10 cellular contexts compared by ENCODE assay signal in genomic region chr5:444226-444625, GRCh38. TPM values are rescaled to one million over a fixed set of nuclear protein-coding genes. Genes with fewer than 3 reads are reported as not detected.
DNase-seq lines count a peak whose midpoint lies in the region; ATAC-seq and TF ChIP-seq lines count a peak whose summit lies in the region.
"Had no signal": no experiment of that assay in that cellular context is flagged by ENCODE, and none has a peak within 500 bp of the region (broad histone marks: within the 10 kb centered on the region; RNA-seq: fewer than 3 reads in every experiment).

No MANE protein-coding gene starts in this region.

- DNase-seq in AG04450 (ENCODE audit: low read depth, low spot score), result no peak
- DNase-seq in HL-60 (ENCODE audit: low read depth in 1 of 2, low spot score in 1 of 2), result no peak
- DNase-seq in MCF 10A (ENCODE audit: unreplicated experiment), result no peak
- no peak for DNase-seq in naive thymus-derived CD4-positive, alpha-beta T cell
- no peak for DNase-seq in NK-92 (lab: John Stamatoyannopoulos, UW; ENCODE audit: unreplicated experiment)
- DNase-seq in left lobe of liver (ENCODE audit: low spot score), result no peak
- no peak for DNase-seq in DMS79 (lab: John Stamatoyannopoulos, UW)
- DNase-seq in NCI-H2171 treated with DMSO at 0.1 percent for 48 hours (lab: John Stamatoyannopoulos, UW), result no peak
- DNase-seq: activated CD4-positive, alpha-beta T cell treated with anti-CD3 and anti-CD28 coated beads, Interleukin-2, amount 50 U/mL, for 4 hours; thyroid gland had no signal

- peaks cover 33% of the 10 kb centered on the region for H3K36me3 Mint-ChIP-seq in MCF 10A (ENCODE audit: insufficient read depth, unreplicated experiment)
- H3K36me3 Mint-ChIP-seq in naive thymus-derived CD4-positive, alpha-beta T cell, result peaks cover 15 to 33% (median 22%) of the 10 kb centered on the region in 5 donors

- H3K27ac ChIP-seq in AG04450 (ENCODE audit: low read depth, low read length), result no peak overlapping the region
- peak overlapping the region; percentile 95 for H3K27ac ChIP-seq in HL-60 (replicated peaks)
- H3K27ac ChIP-seq in naive thymus-derived CD4-positive, alpha-beta T cell (ENCODE audit: low read depth, low read length), result peak overlapping the region; percentile 87
- H3K27ac ChIP-seq: thyroid gland had no signal

- CTCF ChIA-PET in AG04450 (lab: Charles Lee) (interaction anchor here (1.0 to 5.1 kb wide), 2 partner anchors 123 to 128 kb away, joined by 4 to 38 read pairs; partner anchors contain the start of gene AHRR), MCF 10A (lab: Yijun Ruan, JAX) (interaction anchor here (0.9 to 1.0 kb wide), 2 partner anchors 13 to 32 kb away, joined by 3 read pairs; no protein-coding TSS in a partner anchor)
- CTCF ChIA-PET in naive thymus-derived CD4-positive, alpha-beta T cell (lab: Charles Lee), result interaction anchor here (1.4 kb wide), 1 partner anchor 11 kb away, joined by 6 read pairs; no protein-coding TSS in a partner anchor

- peaks cover 0 to 35% (median 15%) of the 10 kb centered on the region in 3 experiments for H3K36me3 ChIP-seq in naive thymus-derived CD4-positive, alpha-beta T cell (ENCODE audit: control insufficient read depth in 2 of 3, insufficient read depth in 3 of 3, low read length in 3 of 3)

- peaks cover 12 to 18% of the 10 kb centered on the region in 2 donors for H3K4me1 ChIP-seq in naive thymus-derived CD4-positive, alpha-beta T cell (ENCODE audit: control insufficient read depth in 2 of 2, insufficient read depth in 2 of 2, low read length in 2 of 2)

- POLR2A ChIA-PET in AG04450 (lab: Yijun Ruan, JAX) (no interaction called here), MCF 10A (lab: Yijun Ruan, JAX) (interaction anchor here (0.6 to 1.1 kb wide), 7 partner anchors 14 to 226 kb away, joined by 3 to 4 read pairs (median 3); partner anchors contain the start of genes PDCD6 and SDHA)
- POLR2A ChIA-PET in naive thymus-derived CD4-positive, alpha-beta T cell (lab: Charles Lee), result interaction anchor here (2.5 kb wide), 1 partner anchor 19 kb away, joined by 9 read pairs; no protein-coding TSS in a partner anchor

- H3K9me3 ChIP-seq in AG04450 (ENCODE audit: control insufficient read depth, insufficient read depth, low read length), result peaks cover 7% of the 10 kb centered on the region
- H3K9me3 ChIP-seq in naive thymus-derived CD4-positive, alpha-beta T cell (ENCODE audit: control insufficient read depth in 2 of 3, low read length in 3 of 3), result no peaks in the 10 kb centered on the region
- H3K9me3 ChIP-seq: thyroid gland had no signal

- TF ChIP-seq CTCF in AG04450 (IDR thresholded peaks at IDR 0.05; ENCODE audit: low read depth, low read length) (no peak), HL-60 (IDR thresholded peaks at IDR 0.05; ENCODE audit: insufficient read depth, low read length) (no peak), MCF 10A (IDR thresholded peaks at IDR 0.05; ENCODE audit: unreplicated experiment) (no peak)

- no peak for ATAC-seq in naive thymus-derived CD4-positive, alpha-beta T cell
- ATAC-seq in left lobe of liver, result no peak

- H3K9me3 Mint-ChIP-seq in MCF 10A (ENCODE audit: unreplicated experiment), result no peaks in the 10 kb centered on the region
- no peaks in the 10 kb centered on the region for H3K9me3 Mint-ChIP-seq in naive thymus-derived CD4-positive, alpha-beta T cell

- H3K4me3 Mint-ChIP-seq in MCF 10A (ENCODE audit: unreplicated experiment), result peak overlapping the region; percentile 91
- peak overlapping the region; percentile 86 to 98 (median 96) for H3K4me3 Mint-ChIP-seq in naive thymus-derived CD4-positive, alpha-beta T cell

- intact Hi-C loops in MCF 10A (cut with micrococcal nuclease), result loop anchor here (10.0 kb wide), 1 partner anchor 461 kb away; no protein-coding TSS in a partner anchor
- intact Hi-C loops in naive thymus-derived CD4-positive, alpha-beta T cell (cut with micrococcal nuclease), result loop anchor here (5.0 kb wide), 2 partner anchors 172 to 227 kb away; partner anchors contain the start of genes PDCD6 (in 2 of the 2), CCDC127 (in 1 of the 2) and SDHA (in 1 of the 2)

- no TSS peak for BruUV-seq in MCF 10A (replicated peaks; lab: Mats Ljungman, UMichigan)

- peaks cover 21% of the 10 kb centered on the region for H3K4me1 Mint-ChIP-seq in MCF 10A (ENCODE audit: insufficient read depth, unreplicated experiment)
- H3K4me1 Mint-ChIP-seq in naive thymus-derived CD4-positive, alpha-beta T cell, result peaks cover 36 to 56% (median 43%) of the 10 kb centered on the region in 7 donors

- H3K27me3 ChIP-seq in AG04450 (ENCODE audit: control insufficient read depth, insufficient read depth, low read length) (no peaks in the 10 kb centered on the region), HL-60 (ENCODE audit: insufficient read depth, poor library complexity, severe bottlenecking) (no peaks in the 10 kb centered on the region)
- H3K27me3 ChIP-seq in naive thymus-derived CD4-positive, alpha-beta T cell (ENCODE audit: control insufficient read depth in 2 of 2, insufficient read depth in 2 of 2, low read length in 2 of 2), result no peaks in the 10 kb centered on the region
- H3K27me3 ChIP-seq: thyroid gland had no signal

- no peaks in the 10 kb centered on the region for H3K27me3 Mint-ChIP-seq in MCF 10A (ENCODE audit: insufficient read depth, unreplicated experiment)
- H3K27me3 Mint-ChIP-seq in naive thymus-derived CD4-positive, alpha-beta T cell, result no peaks in the 10 kb centered on the region

- peak overlapping the region; percentile 100 for H3K4me3 ChIP-seq in AG04450 (ENCODE audit: low read depth, low read length)
- H3K4me3 ChIP-seq in HL-60 (replicated peaks; ENCODE audit: insufficient read depth, low read length), result peak overlapping the region; percentile 99
- H3K4me3 ChIP-seq in naive thymus-derived CD4-positive, alpha-beta T cell (ENCODE audit: low read length), result peak overlapping the region; percentile 88

- no peak overlapping the region for H3K27ac Mint-ChIP-seq in MCF 10A (ENCODE audit: low read depth, unreplicated experiment)
- H3K27ac Mint-ChIP-seq in naive thymus-derived CD4-positive, alpha-beta T cell, result peak overlapping the region; percentile 69 to 95 (median 78)

RNA-seq across cellular contexts. Expression of gene EXOC3, which starts 1.2 kb away (rescaled TPM):
- 27.3 and 32.9 TPM in 2 replicates for polyA plus RNA-seq in AG04450 (2011; rRNA removed)
- polyA minus RNA-seq in AG04450 (2011; rRNA and poly(A)+ RNA removed), result 31.7 and 38.2 TPM in 2 replicates
- total RNA-seq in MCF 10A (2022) (44.1 and 49.6 TPM in 2 replicates), left lobe of liver (25.7 TPM)
- total RNA-seq in naive thymus-derived CD4-positive, alpha-beta T cell, result 100 to 1,000 TPM in 1 of 5 experiments, 10 to 100 TPM in 4; 79.1 to 105 (median 89.8) TPM
- polyA plus RNA-seq in naive thymus-derived CD4-positive, alpha-beta T cell, result 10 to 100 TPM; 44.3 to 47.5 TPM
